In genomic region chr10:91908358-91909177, GRCh38 we compare ENCODE assay signal across 8 cellular contexts. TPM values are rescaled to one million over a fixed set of nuclear protein-coding genes. Genes with fewer than 3 reads are reported as not detected.
A peak's percentile ranks its signal among the peaks of the same experiment; 100 is the strongest.
DNase-seq lines count a peak whose midpoint lies in the region; ATAC-seq and TF ChIP-seq lines count a peak whose summit lies in the region.

No MANE protein-coding gene starts in this region.

- DNase-seq in CD4-positive, alpha-beta T cell, result peak; percentile 56 to 72 (median 61)
- peak; percentile 90 for DNase-seq in NCI-H748 (lab: John Stamatoyannopoulos, UW; ENCODE audit: unreplicated experiment)
- peak; percentile 80 for DNase-seq in activated CD8-positive, alpha-beta T cell treated with anti-CD3 and anti-CD28 coated beads for 36 hours
- peak; percentile 40 to 51 (median 47) for DNase-seq in effector memory CD4-positive, alpha-beta T cell
- peak; percentile 95 for DNase-seq in mesendoderm
- peak; percentile 38 for DNase-seq in stimulated activated CD8-positive, alpha-beta memory T cell treated with anti-CD3 and anti-CD28 coated beads, Interleukin-15, amount 100 ng/mL, for 24 hours (ENCODE audit: low read depth)

- POLR2A ChIA-PET in CD4-positive, alpha-beta T cell (lab: Charles Lee), result interaction anchor here (0.6 to 2.8 kb wide), 18 partner anchors 10 to 1043 kb away, joined by 3 to 68 read pairs (median 6); partner anchors contain the start of genes BTAF1, CPEB3, MARCHF5 and TNKS2
- POLR2A ChIA-PET in activated CD8-positive, alpha-beta T cell treated with anti-CD3 and anti-CD28 coated beads for 36 hours (lab: Charles Lee), result interaction anchor here (0.6 to 2.4 kb wide), 12 partner anchors 9 to 666 kb away, joined by 3 to 23 read pairs (median 4); partner anchors contain the start of genes BTAF1 and TNKS2

- peak overlapping the region; percentile 74 for H3K4ac ChIP-seq in mesendoderm (ENCODE audit: low read depth, low read length)

- peak overlapping the region; percentile 93 for H3K9ac ChIP-seq in mesendoderm (ENCODE audit: low read length)

- peaks cover 6% of the 10 kb centered on the region for H3K79me2 ChIP-seq in mesendoderm (ENCODE audit: control insufficient read depth, insufficient read depth, low read length)

- H3K36me3 Mint-ChIP-seq in CD4-positive, alpha-beta T cell (ENCODE audit: low read depth), result peaks cover 14% of the 10 kb centered on the region
- H3K36me3 Mint-ChIP-seq in activated CD8-positive, alpha-beta T cell treated with anti-CD3 and anti-CD28 coated beads for 36 hours (ENCODE audit: low read depth), result peaks cover 10% of the 10 kb centered on the region

- H3K27ac Mint-ChIP-seq in CD4-positive, alpha-beta T cell, result peak overlapping the region; percentile 86
- H3K27ac Mint-ChIP-seq in activated CD8-positive, alpha-beta T cell treated with anti-CD3 and anti-CD28 coated beads for 36 hours, result peak overlapping the region; percentile 88

- peaks cover 13% of the 10 kb centered on the region for H3K4me1 ChIP-seq in effector memory CD4-positive, alpha-beta T cell (ENCODE audit: control insufficient read depth, insufficient read depth, low read length, poor library complexity, severe bottlenecking)
- peaks cover 2% of the 10 kb centered on the region for H3K4me1 ChIP-seq in mesendoderm (ENCODE audit: control insufficient read depth, low read depth, low read length)

- no peaks in the 10 kb centered on the region for H3K36me3 ChIP-seq in effector memory CD4-positive, alpha-beta T cell (ENCODE audit: control insufficient read depth, insufficient read depth, low read length)
- H3K36me3 ChIP-seq in mesendoderm (ENCODE audit: control insufficient read depth, insufficient read depth, low read length), result no peaks in the 10 kb centered on the region

- peak overlapping the region; percentile 89 for H3K4me3 Mint-ChIP-seq in CD4-positive, alpha-beta T cell
- peak overlapping the region; percentile 91 for H3K4me3 Mint-ChIP-seq in activated CD8-positive, alpha-beta T cell treated with anti-CD3 and anti-CD28 coated beads for 36 hours

- no peak overlapping the region for H3K23ac ChIP-seq in mesendoderm (ENCODE audit: low read length)

- H3K9me3 Mint-ChIP-seq in CD4-positive, alpha-beta T cell, result no peaks in the 10 kb centered on the region
- H3K9me3 Mint-ChIP-seq in activated CD8-positive, alpha-beta T cell treated with anti-CD3 and anti-CD28 coated beads for 36 hours, result no peaks in the 10 kb centered on the region

- H2BK120ac ChIP-seq in mesendoderm (ENCODE audit: low read depth, low read length), result no peak overlapping the region

- ATAC-seq in CD4-positive, alpha-beta T cell (ENCODE audit: poor library complexity), result peak; percentile 85
- ATAC-seq in GM19328 (IDR thresholded peaks at IDR 0.05; ENCODE audit: unreplicated experiment) (peak; percentile 88), HG03460 (IDR thresholded peaks at IDR 0.05; ENCODE audit: unreplicated experiment) (peak; percentile 92)
- ATAC-seq in activated CD8-positive, alpha-beta T cell treated with anti-CD3 and anti-CD28 coated beads for 36 hours, result peak; percentile 88

- H3K4me3 ChIP-seq in effector memory CD4-positive, alpha-beta T cell (ENCODE audit: insufficient read depth, low read depth, low read length, poor library complexity, severe bottlenecking), result peak overlapping the region; percentile 77
- peak overlapping the region; percentile 88 for H3K4me3 ChIP-seq in mesendoderm (ENCODE audit: low read length)

- no peak overlapping the region for H4K8ac ChIP-seq in mesendoderm (ENCODE audit: low read depth, low read length)

- H3K56ac ChIP-seq in mesendoderm (ENCODE audit: low read length), result peak overlapping the region; percentile 98

- H3K4me2 ChIP-seq in mesendoderm (ENCODE audit: low read length), result peak overlapping the region; percentile 81

- intact Hi-C loops in CD4-positive, alpha-beta T cell (cut with DNase I, micrococcal nuclease), result loop anchor here (2.0 to 10.0 kb wide), 6 partner anchors 14 to 610 kb away; partner anchors contain the start of genes BTAF1 (in 1 of the 2), CPEB3 (in 1 of the 2), HECTD2 (in 1 of the 2) and MARCHF5 (in 1 of the 2)
- intact Hi-C loops in activated CD8-positive, alpha-beta T cell treated with anti-CD3 and anti-CD28 coated beads for 36 hours (cut with micrococcal nuclease), result loop anchor here (2.0 kb wide), 1 partner anchor 112 kb away; no protein-coding TSS in a partner anchor

- H2BK5ac ChIP-seq in mesendoderm (ENCODE audit: low read length), result no peak overlapping the region

- peaks cover 7% of the 10 kb centered on the region for H3K27me3 Mint-ChIP-seq in CD4-positive, alpha-beta T cell
- H3K27me3 Mint-ChIP-seq in activated CD8-positive, alpha-beta T cell treated with anti-CD3 and anti-CD28 coated beads for 36 hours, result peaks cover 3% of the 10 kb centered on the region

- H3K27me3 ChIP-seq in CD4-positive, alpha-beta T cell (ENCODE audit: control insufficient read depth, insufficient read depth, low read length), result no peaks in the 10 kb centered on the region
- H3K27me3 ChIP-seq in effector memory CD4-positive, alpha-beta T cell (replicated peaks; ENCODE audit: control insufficient read depth, insufficient read depth, low read length, poor library complexity, severe bottlenecking), result no peaks in the 10 kb centered on the region
- no peaks in the 10 kb centered on the region for H3K27me3 ChIP-seq in mesendoderm (ENCODE audit: insufficient read depth, low read length, poor library complexity)

- TF ChIP-seq CTCF in CD4-positive, alpha-beta T cell (IDR thresholded peaks at IDR 0.05), result peak; percentile 55
- TF ChIP-seq CTCF in activated CD8-positive, alpha-beta T cell treated with anti-CD3 and anti-CD28 coated beads for 36 hours (IDR thresholded peaks at IDR 0.05), result peak; percentile 19

- WGBS in mesendoderm (ENCODE audit: extremely low coverage, insufficient coverage, low lambda C conversion rate), result no CpG with 5 or more reads among the region's 94 CpGs

- no peak overlapping the region for H2BK15ac ChIP-seq in mesendoderm (replicated peaks; ENCODE audit: low read depth)

- no peak overlapping the region for H4K5ac ChIP-seq in mesendoderm (ENCODE audit: low read length)

- no peak overlapping the region for H3K27ac ChIP-seq in CD4-positive, alpha-beta T cell (ENCODE audit: low read depth, low read length)
- H3K27ac ChIP-seq in effector memory CD4-positive, alpha-beta T cell (ENCODE audit: insufficient read depth, low read length, poor library complexity, severe bottlenecking), result peak overlapping the region; percentile 50
- H3K27ac ChIP-seq in mesendoderm (ENCODE audit: low read depth, low read length), result peak overlapping the region; percentile 14

- H3K9me3 ChIP-seq in CD4-positive, alpha-beta T cell (ENCODE audit: control insufficient read depth, low read length), result no peaks in the 10 kb centered on the region
- no peaks in the 10 kb centered on the region for H3K9me3 ChIP-seq in effector memory CD4-positive, alpha-beta T cell (ENCODE audit: control insufficient read depth, low read length)

- peak overlapping the region; percentile 75 for H3K18ac ChIP-seq in mesendoderm (ENCODE audit: low read length)

- peaks cover 4% of the 10 kb centered on the region for H3K79me1 ChIP-seq in mesendoderm (ENCODE audit: low read length)

- H3K4me1 Mint-ChIP-seq in CD4-positive, alpha-beta T cell (ENCODE audit: low read depth), result peaks cover 28% of the 10 kb centered on the region
- H3K4me1 Mint-ChIP-seq in activated CD8-positive, alpha-beta T cell treated with anti-CD3 and anti-CD28 coated beads for 36 hours (ENCODE audit: low read depth), result peaks cover 25% of the 10 kb centered on the region

- no peak overlapping the region for H2AK5ac ChIP-seq in mesendoderm (ENCODE audit: low read length)

- CTCF ChIA-PET in CD4-positive, alpha-beta T cell (lab: Charles Lee), result interaction anchor here (0.8 to 2.7 kb wide), 13 partner anchors 9 to 153 kb away, joined by 3 to 24 read pairs (median 3); partner anchors contain the start of genes BTAF1 and TNKS2
- CTCF ChIA-PET in activated CD8-positive, alpha-beta T cell treated with anti-CD3 and anti-CD28 coated beads for 36 hours (lab: Charles Lee), result interaction anchor here (0.8 to 2.6 kb wide), 15 partner anchors 10 to 610 kb away, joined by 3 to 18 read pairs (median 4); partner anchors contain the start of gene BTAF1

RNA-seq across cellular contexts. Expression of gene FGFBP3, which starts 0.7 kb away (rescaled TPM):
- 1 to 10 TPM; 1.4 to 1.5 TPM for total RNA-seq in CD4-positive, alpha-beta T cell
- total RNA-seq in activated CD8-positive, alpha-beta T cell treated with anti-CD3 and anti-CD28 coated beads for 36 hours, result 1 to 10 TPM; 2.2 to 3.1 TPM
- 13.7 TPM for polyA plus RNA-seq in mesendoderm (2013, experiment 1 of 2)
- 14.5 TPM for polyA plus RNA-seq in mesendoderm (2013, experiment 2 of 2)

RNA-seq across cellular contexts. Expression of gene BTAF1, which starts 15.0 kb away (rescaled TPM):
- total RNA-seq in CD4-positive, alpha-beta T cell, result 10 to 100 TPM; 80.8 to 85.8 TPM
- total RNA-seq in activated CD8-positive, alpha-beta T cell treated with anti-CD3 and anti-CD28 coated beads for 36 hours, result 10 to 100 TPM; 73.4 to 75.3 TPM
- polyA plus RNA-seq in mesendoderm (2013, experiment 1 of 2), result 17.1 TPM
- polyA plus RNA-seq in mesendoderm (2013, experiment 2 of 2), result 16.9 TPM

Comparison
In these comparisons a context has a peak if more than half of its experiments do, and no peak if none do; other contexts are left out.
1. DNase-seq: peak in every context shown above with its lines; median percentile 95 in mesendoderm; 90 in NCI-H748; 80 in activated CD8-positive, alpha-beta T cell treated with anti-CD3 and anti-CD28 coated beads for 36 hours; 61 in CD4-positive, alpha-beta T cell; 47 in effector memory CD4-positive, alpha-beta T cell; 38 in stimulated activated CD8-positive, alpha-beta memory T cell treated with anti-CD3 and anti-CD28 coated beads, Interleukin-15, amount 100 ng/mL, for 24 hours.